18 cellular contexts compared by ENCODE assay signal in genomic region chr9:121561385-121562222, GRCh38.
DNase-seq lines count a peak whose midpoint lies in the region; ATAC-seq and TF ChIP-seq lines count a peak whose summit lies in the region.
"Had no signal": no experiment of that assay in that cellular context is flagged by ENCODE, and none has a peak within 500 bp of the region (broad histone marks: within the 10 kb centered on the region; RNA-seq: fewer than 3 reads in every experiment).

No MANE protein-coding gene starts in this region.

- no peak overlapping the region for H3K27ac Mint-ChIP-seq in osteocyte (ENCODE audit: unreplicated experiment)

- H3K27ac ChIP-seq in WERI-Rb-1: no peak overlapping the region
- H3K27ac ChIP-seq: gastrocnemius medialis, SK-N-MC, stomach had no signal

- H3K27me3 Mint-ChIP-seq in osteocyte (ENCODE audit: unreplicated experiment): no peaks in the 10 kb centered on the region

- no peaks in the 10 kb centered on the region for H3K36me3 ChIP-seq in GM06990 (ENCODE audit: control insufficient read depth, insufficient read depth, low read length)
- no peaks in the 10 kb centered on the region for H3K36me3 ChIP-seq in WERI-Rb-1
- H3K36me3 ChIP-seq: gastrocnemius medialis, stomach had no signal

- DNase-seq in GM06990 (ENCODE audit: extremely low read depth, insufficient read length) (no peak), WERI-Rb-1 (no peak), fibroblast of gingiva (ENCODE audit: low read depth) (peak; percentile 11), osteocyte (ENCODE audit: extremely low spot score, unreplicated experiment) (no peak)
- no peak for DNase-seq in activated effector memory CD4-positive, alpha-beta T cell treated with anti-CD3 and anti-CD28 coated beads, Interleukin-2, amount 50 U/mL, for 16 hours
- DNase-seq: activated CD4-positive, alpha-beta T cell treated with anti-CD3 and anti-CD28 coated beads for 1 hour; amygdala; gastrocnemius medialis; HCEC 1CT; left ventricle myocardium superior; NCI-H1417; NCI-H2171; NCI-H748 treated with DMSO at 0.1 percent for 48 hours; stomach; T-helper 9 cell had no signal

- no peaks in the 10 kb centered on the region for H3K9me3 Mint-ChIP-seq in osteocyte (ENCODE audit: unreplicated experiment)

- TF ChIP-seq CTCF in GM06990 (IDR thresholded peaks at IDR 0.05; ENCODE audit: insufficient read depth, low read length, poor library complexity, severe bottlenecking) (peak; percentile 5), WERI-Rb-1 (IDR thresholded peaks at IDR 0.05; ENCODE audit: low read depth, low read length) (peak; percentile 61), osteocyte (IDR thresholded peaks at IDR 0.05) (peak; percentile 13)

- H3K4me3 ChIP-seq in GM06990 (replicated peaks; ENCODE audit: low read depth, low read length) (no peak overlapping the region), WERI-Rb-1 (ENCODE audit: low read depth, low read length) (no peak overlapping the region)
- H3K4me3 ChIP-seq: gastrocnemius medialis, SK-N-MC, stomach had no signal

- no peak overlapping the region for H3K4me3 Mint-ChIP-seq in osteocyte (ENCODE audit: unreplicated experiment)

- no peaks in the 10 kb centered on the region for H3K36me3 Mint-ChIP-seq in osteocyte (ENCODE audit: unreplicated experiment)

- peaks cover 1% of the 10 kb centered on the region; the same call in 1 of the 2 replicates for H3K27me3 ChIP-seq in GM06990 (replicated peaks; ENCODE audit: control insufficient read depth, insufficient read depth, low read length)
- H3K27me3 ChIP-seq in WERI-Rb-1 (ENCODE audit: insufficient read depth, low read depth, severe bottlenecking): no peaks in the 10 kb centered on the region
- H3K27me3 ChIP-seq: gastrocnemius medialis, stomach had no signal

- no peaks in the 10 kb centered on the region for H3K9me3 ChIP-seq in WERI-Rb-1 (ENCODE audit: severe bottlenecking)
- H3K9me3 ChIP-seq: gastrocnemius medialis, stomach had no signal

- H3K4me1 Mint-ChIP-seq in osteocyte (ENCODE audit: unreplicated experiment): peaks cover 35% of the 10 kb centered on the region

- ATAC-seq in HG02571 (IDR thresholded peaks at IDR 0.05; ENCODE audit: unreplicated experiment): no peak
- no peak for ATAC-seq in GM19455 (IDR thresholded peaks at IDR 0.05; ENCODE audit: unreplicated experiment)
- ATAC-seq: gastrocnemius medialis, left ventricle myocardium superior had no signal

Comparison
In these comparisons a context has a peak if more than half of its experiments do, and no peak if none do; other contexts are left out.
1. CTCF ChIP-seq: peak in every context shown above with its lines; median percentile 61 in WERI-Rb-1; 13 in osteocyte; 5 in GM06990.